Comparison of ENCODE assay signal across 8 cellular contexts in the genomic region with DNA sequence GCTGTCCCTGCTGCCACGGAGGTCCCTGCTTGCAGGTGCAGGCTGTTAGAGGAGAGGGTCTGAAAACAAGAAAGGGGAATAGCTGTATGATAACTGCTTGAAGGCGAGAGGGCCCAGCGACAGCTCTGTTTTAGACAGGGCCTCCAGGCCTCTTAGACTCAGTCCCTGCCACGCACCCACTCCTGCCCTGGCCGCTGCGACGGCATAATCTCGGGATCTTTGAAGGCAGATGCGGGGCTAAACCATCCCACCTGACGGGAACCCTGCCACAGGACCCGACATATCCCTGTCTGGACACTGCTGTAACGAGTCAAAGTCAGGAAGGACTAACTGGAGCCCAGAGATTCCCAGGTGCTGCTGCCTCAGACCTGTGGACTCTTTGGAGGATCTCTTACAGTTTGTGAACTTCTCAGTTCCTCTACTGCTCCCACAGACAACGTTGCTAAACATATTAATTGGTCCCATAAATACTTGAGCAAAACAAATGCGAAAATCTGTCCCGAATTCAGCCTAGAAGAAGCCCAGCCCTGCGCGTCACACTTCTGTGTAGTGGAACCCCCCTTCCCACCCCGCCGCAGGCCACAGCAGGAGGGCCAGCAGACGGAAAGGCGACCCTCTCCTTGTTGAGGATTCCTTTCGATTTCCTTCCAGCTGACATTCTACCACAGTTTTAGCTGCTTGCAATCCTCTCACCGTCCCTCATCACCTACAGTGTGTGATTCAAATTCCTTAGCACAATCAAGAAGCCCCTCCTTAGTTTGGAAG. TPM values are rescaled to one million over a fixed set of nuclear protein-coding genes. Genes with fewer than 3 reads are reported as not detected.
A peak's percentile ranks its signal among the peaks of the same experiment; 100 is the strongest.
DNase-seq lines count a peak whose midpoint lies in the region; ATAC-seq, FAIRE-seq and TF ChIP-seq lines count a peak whose summit lies in the region.

No MANE protein-coding gene starts in this region.

- TF ChIP-seq POLR2A in body of pancreas (IDR thresholded peaks at IDR 0.05): no peak

- peak overlapping the region; percentile 98 to 99 for H3K4me3 ChIP-seq in body of pancreas

- ATAC-seq in GM19397 (IDR thresholded peaks at IDR 0.05; ENCODE audit: unreplicated experiment) (peak; percentile 8), body of pancreas (peak; percentile 4)

- 16 to 24% methylated on average over 17 to 23 of the region's 23 CpGs for WGBS in body of pancreas, 2 donors

- DNase-seq in HTR-8/SVneo (ENCODE audit: insufficient read length, low spot score) (peak; percentile 62), body of pancreas (no peak), kidney glomerular epithelial cell (lab: John Stamatoyannopoulos, UW) (peak; percentile 26), substantia nigra (lab: John Stamatoyannopoulos, UW) (peak in 8 of 49 donors; percentile 24 to 65 (median 54)), NCI-H526 (lab: John Stamatoyannopoulos, UW) (no peak), NCI-H1694 (lab: John Stamatoyannopoulos, UW) (no peak)

- intact Hi-C loops in body of pancreas (cut with DNase I): no loop called here

- no peaks in the 10 kb centered on the region for H3K27me3 ChIP-seq in body of pancreas

- H3K9me3 ChIP-seq in body of pancreas: no peaks in the 10 kb centered on the region

- H3K36me3 ChIP-seq in body of pancreas (replicated peaks in 1 of 2; ENCODE audit: insufficient read depth in 1 of 2, low read depth in 2 of 2): no peaks in the 10 kb centered on the region

- FAIRE-seq in HTR-8/SVneo (lab: Jason Lieb, UNC): peak; percentile 23

- H3K27ac ChIP-seq in C4-2B (peak overlapping the region; percentile 100), body of pancreas (peak overlapping the region; percentile 77 to 91 (median 86)), substantia nigra (ENCODE audit: low read depth, low read length, poor library complexity, severe bottlenecking) (peak overlapping the region; percentile 94)

- H3K4me1 ChIP-seq in body of pancreas: peaks cover 51% of the 10 kb centered on the region

- TF ChIP-seq CTCF in C4-2B (conservative IDR thresholded peaks at IDR 0.05) (no peak), body of pancreas (IDR thresholded peaks at IDR 0.05) (peak in 1 of 7 experiments; percentile 1)

RNA-seq across cellular contexts. Expression of gene TMEM11, which starts 1.0 kb away (rescaled TPM):
- total RNA-seq in body of pancreas: 10 to 100 TPM in 1 of 2 donors, 1 to 10 TPM in 1; 7.0 to 22.4 TPM

RNA-seq across cellular contexts. Expression of gene NATD1, which starts 38.3 kb away (rescaled TPM):
- 1 to 10 TPM; 2.6 to 7.0 TPM for total RNA-seq in body of pancreas

Comparison
In these comparisons a context has a peak if more than half of its experiments do, and no peak if none do; other contexts are left out.
1. DNase-seq: peak in HTR-8/SVneo (single experiment) and kidney glomerular epithelial cell (single experiment); none in body of pancreas (0 of 4), NCI-H526 (0 of 2) and NCI-H1694 (single experiment).
2. Peak in every context shown above with its lines, with median percentiles within 50 percentile points of each other: H3K27ac ChIP-seq.